ENCODE assay signal across 9 cellular contexts in the genomic region with DNA sequence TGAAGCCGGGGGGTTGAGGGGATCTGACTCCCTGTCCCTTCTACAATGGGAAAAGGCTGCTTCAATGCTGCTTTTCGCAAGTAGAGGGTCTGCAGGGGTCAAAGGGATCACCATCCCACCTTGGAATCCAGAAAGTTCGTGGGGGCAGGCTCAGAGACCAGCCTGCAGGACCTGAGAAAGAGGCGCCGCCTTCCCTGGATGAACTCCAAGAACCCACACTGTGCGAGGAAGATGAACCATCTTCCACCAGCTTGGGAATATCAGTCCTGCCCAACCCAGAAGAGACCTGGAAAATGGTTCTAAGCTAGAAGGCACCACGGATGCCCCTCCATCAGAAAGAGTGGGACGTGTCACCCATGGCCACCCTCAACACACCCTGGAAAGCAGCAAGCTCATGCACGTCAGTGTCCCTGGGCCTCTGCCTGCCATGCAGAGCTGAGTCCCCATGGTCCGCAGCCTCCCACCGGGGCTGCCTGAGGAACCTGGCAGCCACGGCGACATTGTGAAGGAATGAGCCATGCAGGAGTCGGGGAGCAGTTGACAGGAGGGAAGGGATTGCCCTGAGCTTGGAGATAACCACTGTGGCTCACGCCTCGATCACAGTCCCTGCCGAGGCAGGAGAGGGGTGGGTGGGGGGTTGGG. TPM values are rescaled to one million over a fixed set of nuclear protein-coding genes. Genes with fewer than 3 reads are reported as not detected.
A peak's percentile ranks its signal among the peaks of the same experiment; 100 is the strongest.
DNase-seq lines count a peak whose midpoint lies in the region; ATAC-seq lines count a peak whose summit lies in the region.
"Had no signal": no experiment of that assay in that cellular context is flagged by ENCODE, and none has a peak within 500 bp of the region (broad histone marks: within the 10 kb centered on the region; RNA-seq: fewer than 3 reads in every experiment).

No MANE protein-coding gene starts in this region.

- POLR2A ChIA-PET in activated CD8-positive, alpha-beta T cell treated with anti-CD3 and anti-CD28 coated beads, Interleukin-2, amount 10 ng/mL, durations not matched to agents 7 days and 5 days (lab: Charles Lee) = interaction anchor here (1.2 to 2.4 kb wide), 3 partner anchors 12 to 56 kb away, joined by 3 to 15 read pairs (median 5); no protein-coding TSS in a partner anchor

- peak overlapping the region; percentile 95 for H3K27ac Mint-ChIP-seq in activated CD8-positive, alpha-beta T cell treated with anti-CD3 and anti-CD28 coated beads, Interleukin-2, amount 10 ng/mL, durations not matched to agents 7 days and 5 days
- H3K27ac Mint-ChIP-seq in stimulated activated memory B cell treated with anti-CD40 and anti-IgM and Interleukin-4, amounts not matched to agents 10 μg/mL and 1 μg/mL and 100 μg/mL, for 72 hours = peak overlapping the region; percentile 51

- no peak for DNase-seq in Jurkat, Clone E6-1 (ENCODE audit: low read depth, low spot score)
- DNase-seq in activated CD8-positive, alpha-beta T cell treated with anti-CD3 and anti-CD28 coated beads, Interleukin-2, amount 10 ng/mL, durations not matched to agents 7 days and 5 days = no peak
- DNase-seq in right cardiac atrium (peak in 2 of 3 donors; percentile 50 to 65), GOT3 (lab: John Stamatoyannopoulos, UW) (no peak), NCI-H187 treated with DMSO at 0.1 percent for 48 hours (lab: John Stamatoyannopoulos, UW) (no peak)

- peaks cover 14% of the 10 kb centered on the region for H3K36me3 Mint-ChIP-seq in activated CD8-positive, alpha-beta T cell treated with anti-CD3 and anti-CD28 coated beads, Interleukin-2, amount 10 ng/mL, durations not matched to agents 7 days and 5 days (ENCODE audit: low read depth)
- peaks cover 5% of the 10 kb centered on the region for H3K36me3 Mint-ChIP-seq in stimulated activated memory B cell treated with anti-CD40 and anti-IgM and Interleukin-4, amounts not matched to agents 10 μg/mL and 1 μg/mL and 100 μg/mL, for 72 hours

- H3K9me3 ChIP-seq in right cardiac atrium (ENCODE audit: control insufficient read depth, low read length) = no peaks in the 10 kb centered on the region

- H3K27ac ChIP-seq in right cardiac atrium (ENCODE audit: low read length) = peak overlapping the region; percentile 0

- H3K9me3 Mint-ChIP-seq in activated CD8-positive, alpha-beta T cell treated with anti-CD3 and anti-CD28 coated beads, Interleukin-2, amount 10 ng/mL, durations not matched to agents 7 days and 5 days (ENCODE audit: insufficient read depth) = no peaks in the 10 kb centered on the region
- H3K9me3 Mint-ChIP-seq in stimulated activated memory B cell treated with anti-CD40 and anti-IgM and Interleukin-4, amounts not matched to agents 10 μg/mL and 1 μg/mL and 100 μg/mL, for 72 hours = no peaks in the 10 kb centered on the region

- H3K4me1 Mint-ChIP-seq in activated CD8-positive, alpha-beta T cell treated with anti-CD3 and anti-CD28 coated beads, Interleukin-2, amount 10 ng/mL, durations not matched to agents 7 days and 5 days (ENCODE audit: low read depth) = peaks cover 37% of the 10 kb centered on the region
- H3K4me1 Mint-ChIP-seq in stimulated activated memory B cell treated with anti-CD40 and anti-IgM and Interleukin-4, amounts not matched to agents 10 μg/mL and 1 μg/mL and 100 μg/mL, for 72 hours = peaks cover 35% of the 10 kb centered on the region

- H3K4me3 Mint-ChIP-seq in activated CD8-positive, alpha-beta T cell treated with anti-CD3 and anti-CD28 coated beads, Interleukin-2, amount 10 ng/mL, durations not matched to agents 7 days and 5 days = peak overlapping the region; percentile 73
- H3K4me3 Mint-ChIP-seq in stimulated activated memory B cell treated with anti-CD40 and anti-IgM and Interleukin-4, amounts not matched to agents 10 μg/mL and 1 μg/mL and 100 μg/mL, for 72 hours = no peak overlapping the region

- peak overlapping the region; percentile 48 for H3K4me3 ChIP-seq in Jurkat, Clone E6-1 (ENCODE audit: low read length)
- H3K4me3 ChIP-seq in right cardiac atrium (ENCODE audit: low read length) = no peak overlapping the region

- CTCF ChIA-PET in activated CD8-positive, alpha-beta T cell treated with anti-CD3 and anti-CD28 coated beads, Interleukin-2, amount 10 ng/mL, durations not matched to agents 7 days and 5 days (lab: Charles Lee) = interaction anchor here (0.6 to 4.1 kb wide), 2 partner anchors 56 to 193 kb away, joined by 4 to 19 read pairs; no protein-coding TSS in a partner anchor

- no peaks in the 10 kb centered on the region for H3K27me3 ChIP-seq in right cardiac atrium (ENCODE audit: control insufficient read depth, insufficient read depth)

- intact Hi-C loops in right cardiac atrium (cut with DNase I) = no loop called here

- 68% methylated on average over 17 of the region's 17 CpGs for WGBS in right cardiac atrium

- no peaks in the 10 kb centered on the region for H3K27me3 Mint-ChIP-seq in activated CD8-positive, alpha-beta T cell treated with anti-CD3 and anti-CD28 coated beads, Interleukin-2, amount 10 ng/mL, durations not matched to agents 7 days and 5 days (ENCODE audit: low read depth)
- H3K27me3 Mint-ChIP-seq in stimulated activated memory B cell treated with anti-CD40 and anti-IgM and Interleukin-4, amounts not matched to agents 10 μg/mL and 1 μg/mL and 100 μg/mL, for 72 hours = peaks cover 24% of the 10 kb centered on the region

- H3K4me1 ChIP-seq in right cardiac atrium (ENCODE audit: control insufficient read depth, insufficient read depth, low read length) = peaks cover 3% of the 10 kb centered on the region

- no peak for ATAC-seq in activated CD8-positive, alpha-beta T cell treated with anti-CD3 and anti-CD28 coated beads, Interleukin-2, amount 10 ng/mL, durations not matched to agents 7 days and 5 days
- ATAC-seq in right cardiac atrium = peak; percentile 3 to 21
- no peak for ATAC-seq in stimulated activated memory B cell treated with anti-CD40 and anti-IgM and Interleukin-4, amounts not matched to agents 10 μg/mL and 1 μg/mL and 100 μg/mL, for 72 hours
- ATAC-seq in GM19035 (IDR thresholded peaks at IDR 0.05; ENCODE audit: unreplicated experiment) = no peak
- no peak for ATAC-seq in HG03354 (IDR thresholded peaks at IDR 0.05; ENCODE audit: poor library complexity, severe bottlenecking, unreplicated experiment)

RNA-seq across cellular contexts. Expression of a gene that starts 14.6 kb away (rescaled TPM):
- polyA plus RNA-seq in Jurkat, Clone E6-1 (2012; ENCODE audit: insufficient read depth, insufficient read length) = 1.3 TPM
- total RNA-seq in activated CD8-positive, alpha-beta T cell treated with anti-CD3 and anti-CD28 coated beads, Interleukin-2, amount 10 ng/mL, durations not matched to agents 7 days and 5 days = 1 to 10 TPM; 7.6 to 7.9 TPM
- 10 to 100 TPM; 12.2 to 12.7 (median 12.3) TPM for total RNA-seq in right cardiac atrium
- polyA plus RNA-seq in right cardiac atrium = 4.1 TPM

RNA-seq across cellular contexts. Expression of a gene that starts 21.2 kb away (rescaled TPM):
- polyA plus RNA-seq in Jurkat, Clone E6-1 (2012; ENCODE audit: insufficient read depth, insufficient read length) = 90.2 TPM
- total RNA-seq in activated CD8-positive, alpha-beta T cell treated with anti-CD3 and anti-CD28 coated beads, Interleukin-2, amount 10 ng/mL, durations not matched to agents 7 days and 5 days = 10 to 100 TPM; 23.6 to 29.6 TPM
- total RNA-seq in right cardiac atrium = 100 to 1,000 TPM in 2 of 4 donors, 10 to 100 TPM in 2; 92.9 to 105 (median 98.1) TPM
- 149 TPM for polyA plus RNA-seq in right cardiac atrium

RNA-seq across cellular contexts. Expression of a gene that starts 21.4 kb away (rescaled TPM):
- polyA plus RNA-seq in Jurkat, Clone E6-1 (2012; ENCODE audit: insufficient read depth, insufficient read length) = 30.7 TPM
- 10 to 100 TPM in 1 of 2 experiments, 1 to 10 TPM in 1; 9.9 to 13.6 TPM for total RNA-seq in activated CD8-positive, alpha-beta T cell treated with anti-CD3 and anti-CD28 coated beads, Interleukin-2, amount 10 ng/mL, durations not matched to agents 7 days and 5 days
- 10 to 100 TPM; 16.7 to 26.5 (median 24.9) TPM for total RNA-seq in right cardiac atrium
- 34.2 TPM for polyA plus RNA-seq in right cardiac atrium

RNA-seq across cellular contexts. Expression of a gene that starts 28.9 kb away (rescaled TPM):
- not detected for polyA plus RNA-seq in Jurkat, Clone E6-1 (2012; ENCODE audit: insufficient read depth, insufficient read length)
- not detected for total RNA-seq in activated CD8-positive, alpha-beta T cell treated with anti-CD3 and anti-CD28 coated beads, Interleukin-2, amount 10 ng/mL, durations not matched to agents 7 days and 5 days
- total RNA-seq in right cardiac atrium = not detected
- polyA plus RNA-seq in right cardiac atrium = not detected
- total RNA-seq: mucosa of gallbladder had no signal

RNA-seq across cellular contexts. Expression of a gene that starts 30.4 kb away (rescaled TPM):
- polyA plus RNA-seq in Jurkat, Clone E6-1 (2012; ENCODE audit: insufficient read depth, insufficient read length) = 11.4 TPM
- total RNA-seq in activated CD8-positive, alpha-beta T cell treated with anti-CD3 and anti-CD28 coated beads, Interleukin-2, amount 10 ng/mL, durations not matched to agents 7 days and 5 days = 1 to 10 TPM; 1.1 TPM
- total RNA-seq in right cardiac atrium = 10 to 100 TPM; 23.2 to 32.1 (median 26.3) TPM
- polyA plus RNA-seq in right cardiac atrium = 19.7 TPM

Comparison
In these comparisons a context has a peak if more than half of its experiments do, and no peak if none do; other contexts are left out.
1. DNase-seq: peak in right cardiac atrium (2 of 3); none in Jurkat, Clone E6-1 (single experiment), activated CD8-positive, alpha-beta T cell treated with anti-CD3 and anti-CD28 coated beads, Interleukin-2, amount 10 ng/mL, durations not matched to agents 7 days and 5 days (single experiment), GOT3 (single experiment) and NCI-H187 treated with DMSO at 0.1 percent for 48 hours (single experiment).
2. ATAC-seq: peak in right cardiac atrium (2 of 2); none in activated CD8-positive, alpha-beta T cell treated with anti-CD3 and anti-CD28 coated beads, Interleukin-2, amount 10 ng/mL, durations not matched to agents 7 days and 5 days (single experiment), stimulated activated memory B cell treated with anti-CD40 and anti-IgM and Interleukin-4, amounts not matched to agents 10 μg/mL and 1 μg/mL and 100 μg/mL, for 72 hours (single experiment), GM19035 (single experiment) and HG03354 (single experiment).